ENCODE assay signal across 8 cellular contexts in the genomic region with DNA sequence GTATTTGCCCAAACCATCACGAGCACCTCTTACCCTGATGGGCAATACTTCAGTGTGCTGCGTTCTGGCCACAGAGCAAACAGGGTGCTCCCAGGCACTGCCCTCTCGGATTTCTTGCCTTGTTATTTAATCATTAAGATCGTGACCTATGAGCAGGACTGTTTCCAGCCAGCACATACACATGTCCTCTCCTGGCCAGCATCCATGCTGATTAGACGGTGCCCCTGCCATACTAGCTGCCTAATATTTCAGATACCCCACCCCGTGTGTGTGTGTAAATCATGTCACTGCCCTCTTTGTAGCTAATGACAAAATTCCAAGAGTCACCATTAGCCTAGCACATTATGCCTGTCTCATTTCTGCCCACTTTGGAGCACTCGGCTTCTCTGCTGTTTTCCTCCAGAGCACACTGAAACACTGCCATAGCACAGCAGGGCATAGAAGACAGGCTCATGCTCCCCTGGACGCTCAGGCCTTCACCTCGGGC. TPM values are rescaled to one million over a fixed set of nuclear protein-coding genes. Genes with fewer than 3 reads are reported as not detected.
DNase-seq lines count a peak whose midpoint lies in the region; ATAC-seq lines count a peak whose summit lies in the region.

No MANE protein-coding gene starts in this region.

- H3K27ac Mint-ChIP-seq in activated naive CD8-positive, alpha-beta T cell: peak overlapping the region; percentile 96

- H3K27ac ChIP-seq in thymus (ENCODE audit: low read depth): no peak overlapping the region

- no peaks in the 10 kb centered on the region for H3K27me3 Mint-ChIP-seq in activated T-cell treated with anti-CD3 and anti-CD28 coated beads, Interleukin-2, amount 50 U/mL, for 4 hours (ENCODE audit: low read depth)
- H3K27me3 Mint-ChIP-seq in activated naive CD8-positive, alpha-beta T cell: no peaks in the 10 kb centered on the region

- no peaks in the 10 kb centered on the region for H3K9me3 ChIP-seq in thymus (ENCODE audit: control insufficient read depth)

- ATAC-seq in activated T-cell treated with anti-CD3 and anti-CD28 coated beads, Interleukin-2, amount 50 U/mL, for 4 hours: no peak
- ATAC-seq in GM19023 (IDR thresholded peaks at IDR 0.05; ENCODE audit: unreplicated experiment): no peak

- no peaks in the 10 kb centered on the region for H3K9me3 Mint-ChIP-seq in activated T-cell treated with anti-CD3 and anti-CD28 coated beads, Interleukin-2, amount 50 U/mL, for 4 hours
- H3K9me3 Mint-ChIP-seq in activated naive CD8-positive, alpha-beta T cell (ENCODE audit: low read depth): no peaks in the 10 kb centered on the region

- H3K36me3 Mint-ChIP-seq in activated T-cell treated with anti-CD3 and anti-CD28 coated beads, Interleukin-2, amount 50 U/mL, for 4 hours (ENCODE audit: insufficient read depth): peaks cover 4% of the 10 kb centered on the region
- H3K36me3 Mint-ChIP-seq in activated naive CD8-positive, alpha-beta T cell: no peaks in the 10 kb centered on the region

- H3K27me3 ChIP-seq in thymus (ENCODE audit: control insufficient read depth, insufficient read depth): no peaks in the 10 kb centered on the region

- no peak for DNase-seq in activated T-cell treated with anti-CD3 and anti-CD28 coated beads, Interleukin-2, amount 50 U/mL, for 4 hours
- DNase-seq in activated T-cell treated with anti-CD3 and anti-CD28 coated beads, Interleukin-2, amount 50 U/mL, for 48 hours: no peak
- peak; percentile 6 for DNase-seq in kidney glomerular epithelial cell (lab: John Stamatoyannopoulos, UW)
- no peak for DNase-seq in NCI-H1694 (lab: John Stamatoyannopoulos, UW)
- DNase-seq in inferior parietal cortex (ENCODE audit: extremely low spot score): no peak

- peaks cover 8% of the 10 kb centered on the region for H3K4me1 ChIP-seq in thymus (ENCODE audit: control insufficient read depth, insufficient read depth, low read length)

- no peaks in the 10 kb centered on the region for H3K36me3 ChIP-seq in thymus (ENCODE audit: control insufficient read depth, insufficient read depth)

- peaks cover 14% of the 10 kb centered on the region for H3K4me1 Mint-ChIP-seq in activated T-cell treated with anti-CD3 and anti-CD28 coated beads, Interleukin-2, amount 50 U/mL, for 4 hours (ENCODE audit: low read depth)
- H3K4me1 Mint-ChIP-seq in activated naive CD8-positive, alpha-beta T cell (ENCODE audit: low read depth): peaks cover 11% of the 10 kb centered on the region

- WGBS in thymus: 51% methylated on average over 9 of the region's 9 CpGs

- peak overlapping the region; percentile 93 for H3K4me3 Mint-ChIP-seq in activated T-cell treated with anti-CD3 and anti-CD28 coated beads, Interleukin-2, amount 50 U/mL, for 4 hours
- peak overlapping the region; percentile 97 for H3K4me3 Mint-ChIP-seq in activated naive CD8-positive, alpha-beta T cell

- H3K4me3 ChIP-seq in thymus (ENCODE audit: low read length): peak overlapping the region; percentile 100

RNA-seq across cellular contexts. Expression of gene C16orf95, which starts 1.0 kb away (rescaled TPM):
- 1 to 10 TPM; 3.5 to 5.7 (median 4.1) TPM for total RNA-seq in activated T-cell treated with anti-CD3 and anti-CD28 coated beads, Interleukin-2, amount 50 U/mL, for 4 hours
- 2.9 TPM for polyA plus RNA-seq in thymus
